In the genomic region with DNA sequence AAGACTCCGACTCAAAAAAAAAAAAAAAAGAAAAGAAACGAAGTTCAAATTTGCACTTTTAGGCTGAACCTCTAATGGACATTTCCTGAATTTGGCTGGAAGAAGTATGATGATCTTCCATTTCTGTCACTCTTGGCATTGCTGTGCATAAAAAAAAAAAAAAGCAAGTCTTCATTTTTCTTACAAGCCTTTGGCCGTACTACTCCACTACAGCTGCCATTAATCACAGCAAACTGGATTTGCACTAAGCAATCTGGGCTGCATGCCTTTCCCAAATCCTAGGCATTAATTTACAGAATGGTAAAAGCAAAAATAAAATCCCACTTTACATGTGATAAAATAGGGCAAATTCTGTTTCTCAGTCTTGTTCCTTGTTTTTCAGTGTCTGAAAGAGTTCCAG, we compare ENCODE assay signal across 19 cellular contexts. TPM values are rescaled to one million over a fixed set of nuclear protein-coding genes. Genes with fewer than 3 reads are reported as not detected.
DNase-seq lines count a peak whose midpoint lies in the region; ATAC-seq and TF ChIP-seq lines count a peak whose summit lies in the region.
"Had no signal": no experiment of that assay in that cellular context is flagged by ENCODE, and none has a peak within 500 bp of the region (broad histone marks: within the 10 kb centered on the region; RNA-seq: fewer than 3 reads in every experiment).

No MANE protein-coding gene starts in this region.

- CTCF ChIA-PET in WTC11 (lab: Charles Lee), result interaction anchor here (1.3 to 5.0 kb wide), 2 partner anchors 139 to 224 kb away, joined by 3 to 35 read pairs; no protein-coding TSS in a partner anchor

- H3K36me3 Mint-ChIP-seq in GM23338 (ENCODE audit: low read depth) (peaks cover 25% of the 10 kb centered on the region), WTC11 (no peaks in the 10 kb centered on the region; the same call in 1 of the 2 replicates)

- H3K4me3 ChIP-seq in GM23338 (no peak overlapping the region), MM.1S (ENCODE audit: low read length) (no peak overlapping the region)

- intact Hi-C loops in sciatic nerve (cut with DNase I), result no loop called here

- no peak overlapping the region for H2AFZ ChIP-seq in GM23338
- H2AFZ ChIP-seq in MM.1S (ENCODE audit: low read length), result no peak overlapping the region

- peak overlapping the region; percentile 52 for H3K4me2 ChIP-seq in GM23338
- H3K4me2 ChIP-seq in MM.1S (ENCODE audit: low read depth, low read length), result no peak overlapping the region

- H3K4me1 ChIP-seq in GM23338 (ENCODE audit: insufficient read depth), result peaks cover 35% of the 10 kb centered on the region
- no peaks in the 10 kb centered on the region for H3K4me1 ChIP-seq in MM.1S (ENCODE audit: low read length)

- peaks cover 92% of the 10 kb centered on the region for H3K79me2 ChIP-seq in GM23338 (replicated peaks; ENCODE audit: insufficient read depth)
- no peaks in the 10 kb centered on the region for H3K79me2 ChIP-seq in MM.1S (ENCODE audit: low read length)

- H3K9me3 ChIP-seq in MM.1S (replicated peaks; ENCODE audit: insufficient read depth, low read length), result no peaks in the 10 kb centered on the region

- no peak for DNase-seq in GM23338 (ENCODE audit: low spot score)
- DNase-seq in WTC11 (ENCODE audit: low spot score), result no peak
- peak; percentile 49 for DNase-seq in fibroblast of gingiva (ENCODE audit: low read depth)
- no peak for DNase-seq in sciatic nerve (ENCODE audit: low spot score)
- no peak for DNase-seq in MM.1S
- DNase-seq in anterior cingulate cortex (lab: John Stamatoyannopoulos, UW), result no peak
- no peak for DNase-seq in caudate nucleus (lab: John Stamatoyannopoulos, UW)
- DNase-seq: C1 segment of cervical spinal cord; Calu3; CD8-positive, alpha-beta memory T cell; DMS153; NCI-H1092; NCI-H1436; NCI-H187 treated with DMSO at 0.1 percent for 48 hours; NCI-H2107; NK-92 treated with Interleukin-12 subunit alpha and Interleukin-12 subunit beta, amount 100 ng/mL, for 24 hours; SIG-M5 had no signal

- H3K36me3 ChIP-seq in GM23338 (ENCODE audit: insufficient read depth) (no peaks in the 10 kb centered on the region), MM.1S (replicated peaks; ENCODE audit: insufficient read depth, low read length) (no peaks in the 10 kb centered on the region)

- peaks cover 16% of the 10 kb centered on the region for H4K20me1 ChIP-seq in GM23338 (replicated peaks; ENCODE audit: insufficient read depth)
- no peaks in the 10 kb centered on the region for H4K20me1 ChIP-seq in MM.1S (ENCODE audit: insufficient read depth, low read length)

- peak overlapping the region; percentile 7; the same call in 1 of the 3 replicates for H3K4me3 Mint-ChIP-seq in GM23338
- H3K4me3 Mint-ChIP-seq in WTC11, result peak overlapping the region; percentile 20; the same call in 1 of the 2 replicates
- H3K4me3 Mint-ChIP-seq: CD8-positive, alpha-beta memory T cell had no signal

- no peak for TF ChIP-seq CTCF in GM23338 (conservative IDR thresholded peaks at IDR 0.05; ENCODE audit: low read depth in 2 of 2)
- TF ChIP-seq CTCF in WTC11 (IDR thresholded peaks at IDR 0.05), result no peak
- TF ChIP-seq CTCF in MM.1S (IDR thresholded peaks at IDR 0.05; ENCODE audit: low read length), result no peak

- ATAC-seq in GM23338, result no peak
- ATAC-seq in WTC11, result no peak
- peak; percentile 26 for ATAC-seq in sciatic nerve
- no peak for ATAC-seq in HG02588 (IDR thresholded peaks at IDR 0.05; ENCODE audit: unreplicated experiment)
- ATAC-seq: Panc1 had no signal

- H3K9ac ChIP-seq in MM.1S (ENCODE audit: low read length), result no peak overlapping the region

- H3K27ac Mint-ChIP-seq in GM23338 (peak overlapping the region; percentile 82), WTC11 (peak overlapping the region; percentile 89)
- H3K27ac Mint-ChIP-seq: CD8-positive, alpha-beta memory T cell had no signal

- POLR2A ChIA-PET in WTC11 (lab: Charles Lee), result interaction anchor here (0.7 kb wide), 1 partner anchor 21 kb away, joined by 4 read pairs; no protein-coding TSS in a partner anchor

- H3K27me3 ChIP-seq in GM23338 (ENCODE audit: insufficient read depth) (no peaks in the 10 kb centered on the region), MM.1S (replicated peaks; ENCODE audit: insufficient read depth, low read length) (no peaks in the 10 kb centered on the region)

- peaks cover 59% of the 10 kb centered on the region for H3K4me1 Mint-ChIP-seq in GM23338
- peaks cover 66% of the 10 kb centered on the region for H3K4me1 Mint-ChIP-seq in WTC11
- H3K4me1 Mint-ChIP-seq: CD8-positive, alpha-beta memory T cell had no signal

- no peaks in the 10 kb centered on the region for H3K9me2 ChIP-seq in GM23338 (ENCODE audit: insufficient read depth)
- H3K9me2 ChIP-seq in MM.1S (replicated peaks; ENCODE audit: insufficient read depth, low read length), result no peaks in the 10 kb centered on the region

- H3K27me3 Mint-ChIP-seq in GM23338 (ENCODE audit: insufficient read depth, low read depth, poor library complexity), result peaks cover 6% of the 10 kb centered on the region
- no peaks in the 10 kb centered on the region for H3K27me3 Mint-ChIP-seq in WTC11 (ENCODE audit: low read depth)

- H3F3A ChIP-seq in GM23338 (replicated peaks; ENCODE audit: low read depth), result no peaks in the 10 kb centered on the region
- H3F3A ChIP-seq in MM.1S (ENCODE audit: insufficient read depth, low read length), result no peaks in the 10 kb centered on the region

- no peak overlapping the region for H3K27ac ChIP-seq in GM23338 (ENCODE audit: low read depth)
- H3K27ac ChIP-seq in MM.1S (ENCODE audit: low read length), result no peak overlapping the region
- no peak overlapping the region for H3K27ac ChIP-seq in caudate nucleus (ENCODE audit: low read depth, low read length)

- H3K9me3 Mint-ChIP-seq in GM23338 (no peaks in the 10 kb centered on the region), WTC11 (no peaks in the 10 kb centered on the region)

TF ChIP-seq in WTC11, 78 proteins besides CTCF, POLR2A, EP300 and RAD21:
- TF ChIP-seq, protein P1, sequence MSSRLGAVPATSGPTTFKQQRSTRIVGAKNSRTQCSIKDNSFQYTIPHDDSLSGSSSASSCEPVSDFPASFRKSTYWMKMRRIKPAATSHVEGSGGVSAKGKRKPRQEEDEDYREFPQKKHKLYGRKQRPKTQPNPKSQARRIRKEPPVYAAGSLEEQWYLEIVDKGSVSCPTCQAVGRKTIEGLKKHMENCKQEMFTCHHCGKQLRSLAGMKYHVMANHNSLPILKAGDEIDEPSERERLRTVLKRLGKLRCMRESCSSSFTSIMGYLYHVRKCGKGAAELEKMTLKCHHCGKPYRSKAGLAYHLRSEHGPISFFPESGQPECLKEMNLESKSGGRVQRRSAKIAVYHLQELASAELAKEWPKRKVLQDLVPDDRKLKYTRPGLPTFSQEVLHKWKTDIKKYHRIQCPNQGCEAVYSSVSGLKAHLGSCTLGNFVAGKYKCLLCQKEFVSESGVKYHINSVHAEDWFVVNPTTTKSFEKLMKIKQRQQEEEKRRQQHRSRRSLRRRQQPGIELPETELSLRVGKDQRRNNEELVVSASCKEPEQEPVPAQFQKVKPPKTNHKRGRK (CRISPR knock-in tag; IDR thresholded peaks at IDR 0.05; ENCODE audit: borderline replicate concordance), result no peak
- no peak for TF ChIP-seq E2F5 (CRISPR knock-in tag; IDR thresholded peaks at IDR 0.05)
- no peak for TF ChIP-seq TCF7 (CRISPR knock-in tag; IDR thresholded peaks at IDR 0.05; ENCODE audit: low read depth)
- no peak for TF ChIP-seq ZNF219 (CRISPR knock-in tag; IDR thresholded peaks at IDR 0.05; ENCODE audit: borderline replicate concordance)

RNA-seq across cellular contexts. Expression of gene CSRP2, which starts 7.1 kb away (rescaled TPM):
- 166 and 208 TPM in 2 replicates for total RNA-seq in GM23338 (2014; rRNA removed; shearing (Covaris generic))
- 286 and 315 TPM in 2 replicates for polyA plus RNA-seq in GM23338 (2016; fragmentation: Nextera tagmentation; extraction: Ambion mirVana)
- total RNA-seq in WTC11 (2021), result 157 to 179 TPM (median 176 TPM) in 3 replicates
- 28.8 TPM for total RNA-seq in sciatic nerve
